ENCODE assay signal across 19 cellular contexts in the genomic region with DNA sequence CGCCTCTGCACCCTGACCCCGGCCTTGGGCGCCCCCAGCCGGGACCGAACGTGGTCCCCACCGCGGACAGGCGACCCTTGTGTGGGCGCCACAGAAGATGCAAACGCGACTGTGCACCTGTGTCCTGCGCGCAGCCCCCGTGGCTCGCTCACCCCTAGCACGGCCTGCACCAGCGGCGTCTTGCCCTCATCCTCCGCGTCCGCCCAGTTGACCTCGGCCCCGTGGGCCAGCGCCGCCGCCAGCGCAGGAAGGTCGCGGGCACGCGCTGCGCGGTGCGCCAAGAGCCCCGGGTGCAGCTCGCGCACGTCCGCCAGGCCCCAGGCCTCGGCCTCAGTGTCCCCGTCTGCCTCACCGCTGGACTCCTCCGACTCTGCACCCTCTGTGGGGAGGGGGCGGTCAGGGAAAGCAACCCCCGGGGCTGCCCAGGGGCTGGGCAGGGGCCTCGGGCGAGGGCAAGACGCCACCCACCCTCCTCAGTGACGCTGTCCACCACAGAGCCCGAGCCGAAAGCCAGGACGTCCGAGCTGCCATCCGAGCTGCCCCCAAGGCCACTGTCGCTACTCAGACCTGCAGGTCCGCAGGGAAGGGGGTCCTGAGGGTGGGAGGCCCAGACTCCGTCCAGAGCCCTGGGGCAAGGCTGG.
"Had no signal": no experiment of that assay in that cellular context is flagged by ENCODE, and none has a peak within 500 bp of the region (broad histone marks: within the 10 kb centered on the region; RNA-seq: fewer than 3 reads in every experiment).

No MANE protein-coding gene starts in this region.

- H3K4me3 ChIP-seq: adrenal gland, breast epithelium, coronary artery, left lung, transverse colon, vagina had no signal

- H3K36me3 ChIP-seq: breast epithelium, transverse colon had no signal

- ATAC-seq: activated naive CD4-positive, alpha-beta T cell treated with anti-CD3 and anti-CD28 coated beads, Interleukin-2, amount 50 U/mL, for 72 hours had no signal

- H3K27ac ChIP-seq: adrenal gland, breast epithelium, coronary artery, left lung, transverse colon, vagina had no signal

- H3K4me1 ChIP-seq: adrenal gland, left lung had no signal

- H3K27me3 ChIP-seq: adrenal gland, breast epithelium, left lung, transverse colon, vagina had no signal

- H3K9me3 ChIP-seq: adrenal gland, breast epithelium, left lung, transverse colon, vagina had no signal

- DNase-seq: activated CD4-positive, alpha-beta T cell treated with anti-CD3 and anti-CD28 coated beads, Interleukin-2, amount 50 U/mL, for 48 hours; activated gamma-delta T cell treated with Interleukin-2 at 50 U/mL for 16 hours; activated T-cell treated with anti-CD3 and anti-CD28 coated beads for 4 hours; adrenal gland; foreskin melanocyte; hypothalamus; left lung; mammary epithelial cell; nephron progenitor cell; occipital lobe; stimulated activated CD4-positive, alpha-beta T cell treated with anti-CD3 and anti-CD28 coated beads, Interleukin-12 subunit alpha, Interleukin-12 subunit beta, amount 100 ng/mL, for 4 hours; stimulated activated CD4-positive, alpha-beta T cell treated with anti-CD3 and anti-CD28 coated beads, Interleukin-1b, Interleukin-23, amount 100 ng/mL, for 48 hours; stimulated activated CD8-positive, alpha-beta memory T cell treated with anti-CD3 and anti-CD28 coated beads, Interleukin-4, amount 100 ng/mL, for 48 hours; stimulated activated naive CD4-positive, alpha-beta T cell; transverse colon had no signal
